In the genomic region with DNA sequence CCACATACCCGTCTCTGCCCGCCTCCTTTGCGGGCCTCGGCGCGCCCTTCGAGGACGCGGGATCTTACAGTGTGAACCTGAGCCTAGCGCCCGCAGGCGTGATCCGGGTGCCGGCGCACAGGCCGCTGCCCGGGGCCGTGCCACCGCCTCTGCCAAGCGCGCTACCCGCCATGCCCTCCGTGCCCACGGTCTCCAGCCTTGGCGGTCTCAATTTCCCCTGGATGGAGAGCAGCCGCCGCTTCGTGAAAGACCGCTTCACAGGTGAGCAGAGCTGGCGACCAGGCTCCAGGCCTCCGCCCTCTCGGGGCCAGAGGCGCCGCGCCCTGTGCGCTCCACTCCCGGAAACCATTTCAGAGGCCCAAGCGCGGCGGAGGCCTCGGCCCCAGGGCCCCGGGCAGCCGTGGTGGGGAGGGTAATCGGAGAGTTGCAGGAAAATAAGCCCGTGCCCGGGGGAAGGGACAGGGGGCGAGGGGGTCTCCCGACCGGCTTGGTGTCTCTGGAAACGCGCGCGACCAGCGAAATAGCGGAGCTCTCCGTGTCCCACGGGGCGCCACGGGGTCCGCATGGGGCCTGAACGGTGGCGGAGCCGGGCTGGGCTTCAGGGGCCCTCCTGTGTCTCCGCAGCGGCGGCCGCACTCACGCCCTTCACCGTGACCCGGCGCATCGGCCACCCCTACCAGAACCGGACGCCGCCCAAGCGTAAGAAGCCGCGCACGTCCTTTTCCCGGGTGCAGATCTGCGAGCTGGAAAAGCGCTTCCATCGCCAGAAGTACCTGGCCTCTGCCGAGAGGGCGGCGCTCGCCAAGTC, we compare ENCODE assay signal across 11 cellular contexts. TPM values are rescaled to one million over a fixed set of nuclear protein-coding genes. Genes with fewer than 3 reads are reported as not detected.
DNase-seq lines count a peak whose midpoint lies in the region; ATAC-seq and TF ChIP-seq lines count a peak whose summit lies in the region.
"Had no signal": no experiment of that assay in that cellular context is flagged by ENCODE, and none has a peak within 500 bp of the region (broad histone marks: within the 10 kb centered on the region; RNA-seq: fewer than 3 reads in every experiment).

No MANE protein-coding gene starts in this region.

- CTCF ChIA-PET in Calu3 (lab: Charles Lee) = interaction anchor here (0.6 to 1.5 kb wide), 6 partner anchors 9 to 26 kb away, joined by 3 to 4 read pairs (median 3); no protein-coding TSS in a partner anchor
- CTCF ChIA-PET in HEK293T (lab: Yijun Ruan, JAX) = interaction anchor here (1.6 kb wide), 1 partner anchor 13 kb away, joined by 6 read pairs; no protein-coding TSS in a partner anchor

- peaks cover 16% of the 10 kb centered on the region for H3K27me3 Mint-ChIP-seq in Calu3 (ENCODE audit: unreplicated experiment)
- peaks cover 89% of the 10 kb centered on the region for H3K27me3 Mint-ChIP-seq in activated naive CD8-positive, alpha-beta T cell treated with anti-CD3 and anti-CD28 coated beads for 36 hours

- H3K27ac Mint-ChIP-seq in Calu3 (ENCODE audit: unreplicated experiment) = peak overlapping the region; percentile 35
- no peak overlapping the region for H3K27ac Mint-ChIP-seq in activated naive CD8-positive, alpha-beta T cell treated with anti-CD3 and anti-CD28 coated beads for 36 hours

- H3K36me3 ChIP-seq in gastroesophageal sphincter = no peaks in the 10 kb centered on the region
- H3K36me3 ChIP-seq: stomach had no signal

- no TSS peak for BruUV-seq in Calu3 (replicated peaks; lab: Mats Ljungman, UMichigan)

- H3K4me1 Mint-ChIP-seq in Calu3 (ENCODE audit: low read depth, unreplicated experiment) = peaks cover 7% of the 10 kb centered on the region
- peaks cover 21% of the 10 kb centered on the region for H3K4me1 Mint-ChIP-seq in activated naive CD8-positive, alpha-beta T cell treated with anti-CD3 and anti-CD28 coated beads for 36 hours

- TF ChIP-seq CTCF in Calu3 (IDR thresholded peaks at IDR 0.05; ENCODE audit: unreplicated experiment) = peak; percentile 85
- no peak for TF ChIP-seq CTCF in gastroesophageal sphincter (IDR thresholded peaks at IDR 0.05)

- no peaks in the 10 kb centered on the region for H3K9me3 Mint-ChIP-seq in Calu3 (ENCODE audit: low read depth, unreplicated experiment)
- H3K9me3 Mint-ChIP-seq in activated naive CD8-positive, alpha-beta T cell treated with anti-CD3 and anti-CD28 coated beads for 36 hours = no peaks in the 10 kb centered on the region

- no peak for ATAC-seq in gastroesophageal sphincter
- ATAC-seq in GM18517 (IDR thresholded peaks at IDR 0.05; ENCODE audit: unreplicated experiment) = no peak
- ATAC-seq in HG03439 (IDR thresholded peaks at IDR 0.05; ENCODE audit: unreplicated experiment) = no peak

- peaks cover 36% of the 10 kb centered on the region for H3K36me3 Mint-ChIP-seq in Calu3 (ENCODE audit: insufficient read depth, unreplicated experiment)
- H3K36me3 Mint-ChIP-seq in activated naive CD8-positive, alpha-beta T cell treated with anti-CD3 and anti-CD28 coated beads for 36 hours = no peaks in the 10 kb centered on the region

- POLR2A ChIA-PET in HEK293T (lab: Yijun Ruan, JAX) = interaction anchor here (1.0 kb wide), 2 partner anchors 14 to 78 kb away, joined by 4 to 5 read pairs; partner anchors contain the start of gene NPM1

- peaks cover 100% of the 10 kb centered on the region for H3K27me3 ChIP-seq in gastroesophageal sphincter

- no peak for TF ChIP-seq POLR2A in gastroesophageal sphincter (IDR thresholded peaks at IDR 0.05)

- H3K4me1 ChIP-seq in gastroesophageal sphincter = peaks cover 0 to 68% (median 35%) of the 10 kb centered on the region in 3 donors
- H3K4me1 ChIP-seq: parathyroid adenoma had no signal

- TF ChIP-seq EP300 in gastroesophageal sphincter (IDR thresholded peaks at IDR 0.05) = no peak

- H3K27ac ChIP-seq in gastroesophageal sphincter = no peak overlapping the region
- H3K27ac ChIP-seq: parathyroid adenoma, stomach had no signal

- DNase-seq in Calu3 (peak; percentile 74), HEK293T (ENCODE audit: extremely low spot score) (no peak), left kidney (ENCODE audit: low read depth, low spot score) (peak; percentile 34), GOT3 (lab: John Stamatoyannopoulos, UW) (no peak)
- DNase-seq in activated naive CD8-positive, alpha-beta T cell treated with anti-CD3 and anti-CD28 coated beads for 36 hours = peak; percentile 39
- DNase-seq: NCI-H2081 treated with DMSO at 0.1 percent for 48 hours, stomach had no signal

- WGBS in gastroesophageal sphincter (ENCODE audit: low coverage in 1 of 2), 2 donors = 7% methylated on average over 3 of the region's 87 CpGs; no CpG with 5 or more reads in 1 of the 2 donors

- no peaks in the 10 kb centered on the region for H3K9me3 ChIP-seq in gastroesophageal sphincter

- H3K4me3 Mint-ChIP-seq in Calu3 (ENCODE audit: low read depth, unreplicated experiment) = peak overlapping the region; percentile 95
- no peak overlapping the region for H3K4me3 Mint-ChIP-seq in activated naive CD8-positive, alpha-beta T cell treated with anti-CD3 and anti-CD28 coated beads for 36 hours

- intact Hi-C loops in Calu3 (cut with micrococcal nuclease; ENCODE audit: unreplicated experiment) = no loop called here

- H3K4me3 ChIP-seq in gastroesophageal sphincter = no peak overlapping the region

TF ChIP-seq in HEK293T, 16 proteins besides CTCF, POLR2A, EP300 and RAD21:
- TF ChIP-seq L3MBTL2 (conservative IDR thresholded peaks at IDR 0.05) (peak; percentile 41; the same call in 1 of the 2 replicates), TARDBP (IDR thresholded peaks at IDR 0.05) (no peak)

RNA-seq across cellular contexts. Expression of gene TLX3, which starts 0.7 kb away (rescaled TPM):
- 6.0 and 6.5 TPM in 2 replicates for total RNA-seq in Calu3 (2022)
- total RNA-seq in activated naive CD8-positive, alpha-beta T cell treated with anti-CD3 and anti-CD28 coated beads for 36 hours = not detected
- not detected for total RNA-seq in gastroesophageal sphincter
- total RNA-seq: stomach had no signal

Comparison
In these comparisons a context has a peak if more than half of its experiments do, and no peak if none do; other contexts are left out.
1. DNase-seq: peak in Calu3 (single experiment), activated naive CD8-positive, alpha-beta T cell treated with anti-CD3 and anti-CD28 coated beads for 36 hours (single experiment) and left kidney (single experiment); none in HEK293T (single experiment) and GOT3 (single experiment).